In the genomic region with DNA sequence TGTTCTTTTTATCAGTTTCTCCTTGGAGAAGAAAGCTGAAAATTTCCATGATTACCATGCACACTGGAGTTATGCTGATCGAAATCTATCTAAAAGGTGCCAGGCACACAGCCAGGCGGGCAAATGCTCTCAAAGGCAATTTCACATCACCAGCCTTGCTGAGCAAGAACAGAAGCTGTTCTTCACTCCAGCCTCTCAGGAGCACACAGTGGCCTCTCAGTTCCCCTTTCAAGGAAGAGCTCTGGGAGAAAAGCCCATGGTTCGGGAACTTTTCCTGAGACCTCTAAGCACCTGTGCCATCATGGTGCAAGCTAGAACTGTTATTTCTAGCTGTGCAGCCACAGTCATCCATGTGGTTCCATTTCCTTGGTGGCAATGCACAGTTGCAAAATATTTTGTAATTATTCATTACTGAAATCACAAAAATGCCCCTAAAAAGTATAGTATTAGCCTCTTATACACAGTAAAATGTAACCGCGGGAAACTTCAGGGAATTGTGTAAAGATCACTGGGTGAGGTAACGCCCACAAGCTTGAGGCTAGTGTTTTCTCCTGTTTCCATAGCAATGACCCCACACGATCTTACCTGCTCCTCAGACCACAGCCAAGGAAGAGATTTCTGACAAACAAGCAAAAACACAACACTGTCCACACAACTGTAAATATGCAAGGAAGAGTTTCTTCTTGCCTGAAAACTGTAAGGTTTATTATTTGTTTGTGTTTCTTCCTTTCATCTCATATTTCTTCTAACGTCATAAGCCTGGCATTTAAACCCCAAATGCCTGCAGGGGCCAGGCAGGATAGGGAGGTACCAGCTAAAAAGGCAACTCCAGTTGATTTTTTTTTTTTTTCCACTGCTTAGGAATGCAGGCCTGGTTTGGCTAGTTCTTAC, we compare ENCODE assay signal across 9 cellular contexts.
A peak's percentile ranks its signal among the peaks of the same experiment; 100 is the strongest.
DNase-seq lines count a peak whose midpoint lies in the region.
"Had no signal": no experiment of that assay in that cellular context is flagged by ENCODE, and none has a peak within 500 bp of the region (broad histone marks: within the 10 kb centered on the region; RNA-seq: fewer than 3 reads in every experiment).

No MANE protein-coding gene starts in this region.

- peak; percentile 37 to 58 for DNase-seq in NOMO-1 (lab: John Stamatoyannopoulos, UW; ENCODE audit: unreplicated experiment in 2 of 2)
- no peak for DNase-seq in NOMO-1 treated with dmso at 0.1 percent for 144 hours (lab: John Stamatoyannopoulos, UW; ENCODE audit: unreplicated experiment)
- peak; percentile 73 for DNase-seq in NOMO-1 treated with DMSO at 0.1 percent for 48 hours (lab: John Stamatoyannopoulos, UW; ENCODE audit: unreplicated experiment)
- DNase-seq in dedifferentiated amniotic fluid mesenchymal stem cell (ENCODE audit: extremely low spot score), result peak; percentile 93
- DNase-seq in mucosa of gallbladder (ENCODE audit: low spot score), result peak; percentile 43
- no peak for DNase-seq in NCI-H1105 treated with DMSO at 0.1 percent for 48 hours (lab: John Stamatoyannopoulos, UW)
- DNase-seq in activated naive CD4-positive, alpha-beta T cell treated with Interleukin-2 at 50 U/mL for 16 hours, result no peak
- no peak for DNase-seq in GDM1 (lab: John Stamatoyannopoulos, UW)
- DNase-seq: DND-41 had no signal

Comparison
In these comparisons a context has a peak if more than half of its experiments do, and no peak if none do; other contexts are left out.
1. DNase-seq: peak in NOMO-1 (2 of 2), NOMO-1 treated with DMSO at 0.1 percent for 48 hours (single experiment), dedifferentiated amniotic fluid mesenchymal stem cell (single experiment) and mucosa of gallbladder (single experiment); none in NOMO-1 treated with dmso at 0.1 percent for 144 hours (single experiment), NCI-H1105 treated with DMSO at 0.1 percent for 48 hours (single experiment), activated naive CD4-positive, alpha-beta T cell treated with Interleukin-2 at 50 U/mL for 16 hours (single experiment) and GDM1 (single experiment).